ENCODE assay signal across 8 cellular contexts in the genomic region with DNA sequence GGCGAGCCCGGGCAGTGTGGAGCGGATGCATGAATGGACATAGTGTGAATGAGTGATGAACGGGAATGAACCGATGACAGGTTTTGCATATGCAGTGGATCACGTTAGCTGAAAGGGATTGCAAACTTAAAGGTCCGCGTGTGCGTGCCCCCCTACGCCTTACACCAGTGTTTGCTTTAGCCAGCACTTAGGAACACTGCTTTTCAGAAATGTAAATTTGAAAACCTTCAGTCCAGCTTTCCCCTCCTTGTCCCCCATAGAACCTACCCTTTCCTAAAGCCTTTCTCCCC. TPM values are rescaled to one million over a fixed set of nuclear protein-coding genes. Genes with fewer than 3 reads are reported as not detected.
DNase-seq lines count a peak whose midpoint lies in the region; ATAC-seq, FAIRE-seq and TF ChIP-seq lines count a peak whose summit lies in the region.

No MANE protein-coding gene starts in this region.

- WGBS in K562 (ENCODE audit: insufficient coverage, low coverage, missing lambda C conversion rate): 3% methylated on average over 7 of the region's 10 CpGs
- WGBS in mesendoderm (ENCODE audit: extremely low coverage, insufficient coverage, low lambda C conversion rate): no CpG with 5 or more reads among the region's 10 CpGs

- no peaks in the 10 kb centered on the region for H3K9me3 ChIP-seq in K562 (replicated peaks; ENCODE audit: control insufficient read depth, insufficient read depth, low read depth, low read length)

- TF ChIP-seq RAD21 in K562 (CRISPR knock-in tag; conservative IDR thresholded peaks at IDR 0.05 in 1 of 2, IDR thresholded peaks at IDR 0.05 in 1 of 2): no peak

- peak overlapping the region; percentile 98 for H2BK5ac ChIP-seq in mesendoderm (ENCODE audit: low read length)

- peaks cover 2% of the 10 kb centered on the region for H3K79me1 ChIP-seq in mesendoderm (ENCODE audit: low read length)

- H3K4me3 ChIP-seq in K562: peak overlapping the region; percentile 73
- peak overlapping the region; percentile 99 for H3K4me3 ChIP-seq in mesendoderm (ENCODE audit: low read length)

- DNase-seq in GM12892 (ENCODE audit: insufficient read length) (no peak), K562 (ENCODE audit: extremely low read depth in 1 of 4, low spot score in 3 of 4) (peak in 1 of 4 experiments; percentile 38), mesendoderm (no peak), NCI-H1694 treated with DMSO at 0.1 percent for 48 hours (lab: John Stamatoyannopoulos, UW) (no peak), GM19239 (ENCODE audit: insufficient read length, low spot score) (no peak), HuH-7.5 (ENCODE audit: low spot score) (no peak)

- H3K27me3 ChIP-seq in K562 (ENCODE audit: control insufficient read depth in 2 of 2, insufficient read depth in 2 of 2, low read length in 2 of 2): no peaks in the 10 kb centered on the region
- H3K27me3 ChIP-seq in mesendoderm (ENCODE audit: insufficient read depth, low read length, poor library complexity): no peaks in the 10 kb centered on the region

- peak overlapping the region; percentile 99 for H3K23ac ChIP-seq in mesendoderm (ENCODE audit: low read length)

- H3K56ac ChIP-seq in mesendoderm (ENCODE audit: low read length): peak overlapping the region; percentile 100

- H3K18ac ChIP-seq in mesendoderm (ENCODE audit: low read length): peak overlapping the region; percentile 66

- POLR2A ChIA-PET in K562 (lab: Yijun Ruan, JAX): interaction anchor here (0.6 to 2.8 kb wide), 12 partner anchors 11 to 1269 kb away, joined by 3 to 13 read pairs (median 4); no protein-coding TSS in a partner anchor

- peak overlapping the region; percentile 92 for H3K4me2 ChIP-seq in K562 (ENCODE audit: insufficient read depth, low read length)
- peak overlapping the region; percentile 41 for H3K4me2 ChIP-seq in mesendoderm (ENCODE audit: low read length)

- H4K5ac ChIP-seq in mesendoderm (ENCODE audit: low read length): no peak overlapping the region

- intact Hi-C loops in K562 (cut with micrococcal nuclease): no loop called here

- no peak overlapping the region for H4K8ac ChIP-seq in mesendoderm (ENCODE audit: low read depth, low read length)

- peaks cover 11% of the 10 kb centered on the region; the same call in 1 of the 2 replicates for H4K20me1 ChIP-seq in K562 (replicated peaks; ENCODE audit: control insufficient read depth, insufficient read depth, low read length)

- peak overlapping the region; percentile 84 for H3K27ac ChIP-seq in K562 (ENCODE audit: extremely low read depth, low read depth, low read length)
- peak overlapping the region; percentile 56 for H3K27ac ChIP-seq in mesendoderm (ENCODE audit: low read depth, low read length)

- TF ChIP-seq CTCF in K562 (IDR thresholded peaks at IDR 0.05 in 2 of 3, conservative IDR thresholded peaks at IDR 0.05 in 1 of 3; ENCODE audit: insufficient read depth in 2 of 3, low read depth in 1 of 3, low read length in 3 of 3): no peak

- H3K36me3 ChIP-seq in K562 (ENCODE audit: control insufficient read depth, insufficient read depth, low read length): peaks cover 28% of the 10 kb centered on the region
- H3K36me3 ChIP-seq in mesendoderm (ENCODE audit: control insufficient read depth, insufficient read depth, low read length): no peaks in the 10 kb centered on the region

- in situ Hi-C loops in K562 (cut with MboI): no loop called here

- H3K4me1 ChIP-seq in K562 (replicated peaks in 1 of 2; ENCODE audit: control insufficient read depth in 2 of 2, insufficient read depth in 2 of 2, low read length in 2 of 2) (peaks cover 4 to 15% of the 10 kb centered on the region in 2 experiments; a peak in 4 of 5 replicates), mesendoderm (ENCODE audit: control insufficient read depth, low read depth, low read length) (peaks cover 9% of the 10 kb centered on the region)

- BruUV-seq in K562 (replicated peaks; lab: Mats Ljungman, UMichigan): no TSS peak

- no peak for TF ChIP-seq EP300 in K562 (IDR thresholded peaks at IDR 0.05; ENCODE audit: low read length)

- H2AFZ ChIP-seq in K562 (ENCODE audit: low read depth, low read length): peak overlapping the region; percentile 92

- ATAC-seq in HG03469 (IDR thresholded peaks at IDR 0.05; ENCODE audit: unreplicated experiment) (peak; percentile 36), K562 (no peak), HG03175 (IDR thresholded peaks at IDR 0.05; ENCODE audit: unreplicated experiment) (no peak)

- CTCF ChIA-PET in K562 (lab: Yijun Ruan, JAX; ENCODE audit: low intra/inter-chr PET ratio): no interaction called here

- no peak overlapping the region for H2BK120ac ChIP-seq in mesendoderm (ENCODE audit: low read depth, low read length)

- H2BK15ac ChIP-seq in mesendoderm (replicated peaks; ENCODE audit: low read depth): no peak overlapping the region

- peak overlapping the region; percentile 97 for H3K4ac ChIP-seq in mesendoderm (ENCODE audit: low read depth, low read length)

- H3K9me1 ChIP-seq in K562 (ENCODE audit: control insufficient read depth, insufficient read depth, low read length): no peaks in the 10 kb centered on the region

- no peak overlapping the region for H2AK5ac ChIP-seq in mesendoderm (ENCODE audit: low read length)

- H3K9ac ChIP-seq in K562 (ENCODE audit: insufficient read depth in 1 of 2, low read depth in 2 of 2, low read length in 2 of 2) (peak overlapping the region; percentile 88 to 96), mesendoderm (ENCODE audit: low read length) (peak overlapping the region; percentile 99)

- TF ChIP-seq POLR2A in GM12892 (IDR thresholded peaks at IDR 0.05; ENCODE audit: low read depth, low read length) (no peak), K562 (conservative IDR thresholded peaks at IDR 0.05) (no peak)

- FAIRE-seq in GM12892 (lab: Jason Lieb, UNC) (peak; percentile 62), K562 (lab: Jason Lieb, UNC) (no peak), GM19239 (lab: Jason Lieb, UNC) (no peak)

- peaks cover 36% of the 10 kb centered on the region for H3K79me2 ChIP-seq in K562 (ENCODE audit: control insufficient read depth, insufficient read depth, low read length)
- H3K79me2 ChIP-seq in mesendoderm (ENCODE audit: control insufficient read depth, insufficient read depth, low read length): peaks cover 32% of the 10 kb centered on the region

TF ChIP-seq in K562, 482 proteins besides CTCF, POLR2A, EP300 and RAD21 (continues in another document):
- TF ChIP-seq, protein P1, sequence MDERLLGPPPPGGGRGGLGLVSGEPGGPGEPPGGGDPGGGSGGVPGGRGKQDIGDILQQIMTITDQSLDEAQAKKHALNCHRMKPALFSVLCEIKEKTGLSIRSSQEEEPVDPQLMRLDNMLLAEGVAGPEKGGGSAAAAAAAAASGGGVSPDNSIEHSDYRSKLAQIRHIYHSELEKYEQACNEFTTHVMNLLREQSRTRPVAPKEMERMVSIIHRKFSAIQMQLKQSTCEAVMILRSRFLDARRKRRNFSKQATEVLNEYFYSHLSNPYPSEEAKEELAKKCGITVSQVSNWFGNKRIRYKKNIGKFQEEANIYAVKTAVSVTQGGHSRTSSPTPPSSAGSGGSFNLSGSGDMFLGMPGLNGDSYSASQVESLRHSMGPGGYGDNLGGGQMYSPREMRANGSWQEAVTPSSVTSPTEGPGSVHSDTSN (CRISPR knock-in tag; IDR thresholded peaks at IDR 0.05; ENCODE audit: low read depth): no peak
- TF ChIP-seq, protein P1 (tag; conservative IDR thresholded peaks at IDR 0.05; ENCODE audit: low read depth): peak; percentile 49
- no peak for TF ChIP-seq KDM5B (IDR thresholded peaks at IDR 0.05; ENCODE audit: insufficient replicate concordance, low read depth, low read length)

RNA-seq across cellular contexts. Expression of gene PSAT1, which starts 0.7 kb away (rescaled TPM):
- polyA plus RNA-seq in GM12892 (2012; ENCODE audit: missing spikeins): 27.1 TPM
- 24.3 and 29.1 TPM in 2 replicates for total RNA-seq in K562 (2011; cell fraction: chromatin; rRNA removed; ENCODE audit: low replicate concordance)
- 15.0 and 19.3 TPM in 2 replicates for total RNA-seq in K562 (2011; cell fraction: nucleolus; rRNA removed)
- 18.6 and 23.3 TPM in 2 replicates for total RNA-seq in K562 (2011; cell fraction: nucleoplasm; rRNA removed)
- total RNA-seq in K562 (2014; rRNA removed) (57.3 and 57.7 TPM in 2 replicates), K562 (2014; rRNA removed; fragmentation: Illumina TruSeq; extraction: Trizol) (75.7 and 90.1 TPM in 2 replicates), K562 (2015; rRNA removed; fragmentation: Illumina TruSeq; extraction: Trizol) (24.9 and 29.7 TPM in 2 replicates), K562 (2021) (87.4 and 98.3 TPM in 2 replicates)
- polyA plus RNA-seq in K562 (2011; rRNA removed) (64.9 and 81.1 TPM in 2 replicates), K562 (2014; fragmentation: Illumina TruSeq; extraction: Trizol) (112 and 123 TPM in 2 replicates), K562 (2014; fragmentation: Nextera tagmentation; extraction: Ambion mirVana) (100 to 1,000 TPM; 146 to 151 TPM), K562 (2014; rRNA removed) (104 and 105 TPM in 2 replicates)
- 22.3 and 88.3 TPM in 2 replicates for polyA plus RNA-seq in K562 (2011; cell fraction: cytosol; rRNA removed)
- 9.4 and 33.9 TPM in 2 replicates for polyA plus RNA-seq in K562 (2011; cell fraction: nucleus; rRNA removed)
- 40.6 and 245 TPM in 2 replicates for polyA plus RNA-seq in K562 (2012)
- polyA minus RNA-seq in K562 (2011; rRNA and poly(A)+ RNA removed): 47.5 and 74.3 TPM in 2 replicates
- polyA minus RNA-seq in K562 (2011; cell fraction: cytosol; rRNA and poly(A)+ RNA removed): 23.9 and 39.2 TPM in 2 replicates
- polyA minus RNA-seq in K562 (2011; cell fraction: nucleus; rRNA and poly(A)+ RNA removed): 7.4 and 19.3 TPM in 2 replicates
- polyA plus RNA-seq in mesendoderm (2013, experiment 1 of 2): 261 TPM
- polyA plus RNA-seq in mesendoderm (2013, experiment 2 of 2): 266 TPM
